9 cellular contexts compared by ENCODE assay signal in genomic region chr13:20230913-20231838, GRCh38. TPM values are rescaled to one million over a fixed set of nuclear protein-coding genes. Genes with fewer than 3 reads are reported as not detected.
DNase-seq lines count a peak whose midpoint lies in the region; ATAC-seq, FAIRE-seq and TF ChIP-seq lines count a peak whose summit lies in the region.
"Had no signal": no experiment of that assay in that cellular context is flagged by ENCODE, and none has a peak within 500 bp of the region (broad histone marks: within the 10 kb centered on the region; RNA-seq: fewer than 3 reads in every experiment).

No MANE protein-coding gene starts in this region.

- peak overlapping the region in 1 of 2 experiments; percentile 71; a peak in 2 of 6 replicates for H3K27ac ChIP-seq in A549

- H3K36me3 ChIP-seq in NT2/D1 (ENCODE audit: insufficient read depth, insufficient read length, low read length) (no peaks in the 10 kb centered on the region), MG63 (no peaks in the 10 kb centered on the region)

- CTCF ChIA-PET in A549 (lab: Yijun Ruan, JAX): no interaction called here

- peak overlapping the region; percentile 57 for H3K9ac ChIP-seq in NT2/D1 (ENCODE audit: insufficient read length, low read depth)

- H3K4me3 ChIP-seq in A549: peak overlapping the region; percentile 47
- peak overlapping the region; percentile 42 for H3K4me3 ChIP-seq in NT2/D1 (ENCODE audit: insufficient read length, low read depth)
- no peak overlapping the region for H3K4me3 ChIP-seq in MG63

- H3K4me3 Mint-ChIP-seq in chondrocyte (ENCODE audit: unreplicated experiment): peak overlapping the region; percentile 22
- peak overlapping the region; percentile 82 to 94 (median 90) for H3K4me3 Mint-ChIP-seq in naive thymus-derived CD8-positive, alpha-beta T cell

- no peak for TF ChIP-seq POLR2A in A549 (IDR thresholded peaks at IDR 0.05; ENCODE audit: low read length)

- TF ChIP-seq EP300 in A549 (IDR thresholded peaks at IDR 0.05): no peak

- 79% methylated on average over 25 of the region's 30 CpGs for WGBS in A549 (ENCODE audit: missing lambda C conversion rate)

- H3K27me3 ChIP-seq in NT2/D1 (ENCODE audit: insufficient read depth, insufficient read length) (peaks cover 52% of the 10 kb centered on the region), MG63 (no peaks in the 10 kb centered on the region; the same call in none of the 2 replicates)

- H3K9me3 ChIP-seq in A549 (no peaks in the 10 kb centered on the region), NT2/D1 (ENCODE audit: insufficient read depth, low read length) (no peaks in the 10 kb centered on the region), MG63 (no peaks in the 10 kb centered on the region)

- TF ChIP-seq CTCF in A549 (IDR thresholded peaks at IDR 0.05) (no peak), chondrocyte (IDR thresholded peaks at IDR 0.05) (no peak)

- no peak overlapping the region for H3K27ac Mint-ChIP-seq in chondrocyte (ENCODE audit: unreplicated experiment)
- H3K27ac Mint-ChIP-seq in naive thymus-derived CD8-positive, alpha-beta T cell: peak overlapping the region; percentile 51 to 96 (median 90)

- no peaks in the 10 kb centered on the region for H3K9me3 Mint-ChIP-seq in chondrocyte (ENCODE audit: low read depth)
- H3K9me3 Mint-ChIP-seq in naive thymus-derived CD8-positive, alpha-beta T cell: no peaks in the 10 kb centered on the region

- ATAC-seq in A549: no peak
- peak; percentile 38 to 50 for ATAC-seq in naive thymus-derived CD8-positive, alpha-beta T cell
- ATAC-seq in HG03354 (IDR thresholded peaks at IDR 0.05; ENCODE audit: poor library complexity, severe bottlenecking, unreplicated experiment): no peak

- DNase-seq in A549 (ENCODE audit: low read depth in 1 of 2, low spot score in 1 of 2): no peak
- DNase-seq in NT2/D1 (ENCODE audit: low read depth, low spot score): no peak
- no peak for DNase-seq in chondrocyte (ENCODE audit: low spot score)
- peak in 6 of 10 donors; percentile 2 to 38 (median 16) for DNase-seq in naive thymus-derived CD8-positive, alpha-beta T cell
- no peak for DNase-seq in NAMALWA (ENCODE audit: low spot score)
- DNase-seq in MG63: no peak
- no peak for DNase-seq in OCI-M2 (lab: John Stamatoyannopoulos, UW; ENCODE audit: unreplicated experiment)
- DNase-seq: MV-4-11 had no signal

- FAIRE-seq in A549 (lab: Jason Lieb, UNC): no peak

- TF ChIP-seq RAD21 in A549 (conservative IDR thresholded peaks at IDR 0.05 in 1 of 2, IDR thresholded peaks at IDR 0.05 in 1 of 2): no peak

- H3K4me1 Mint-ChIP-seq in chondrocyte (ENCODE audit: low read depth): peaks cover 5% of the 10 kb centered on the region
- H3K4me1 Mint-ChIP-seq in naive thymus-derived CD8-positive, alpha-beta T cell: peaks cover 10 to 20% (median 17%) of the 10 kb centered on the region in 4 donors

- H3K27me3 Mint-ChIP-seq in chondrocyte (ENCODE audit: low read depth): peaks cover 73% of the 10 kb centered on the region
- H3K27me3 Mint-ChIP-seq in naive thymus-derived CD8-positive, alpha-beta T cell: peaks cover 0 to 31% (median 0%) of the 10 kb centered on the region in 5 donors

- H3K4me1 ChIP-seq in A549: no peaks in the 10 kb centered on the region
- H3K4me1 ChIP-seq in NT2/D1 (ENCODE audit: insufficient read depth, insufficient read length): no peaks in the 10 kb centered on the region

- no peaks in the 10 kb centered on the region for H3K36me3 Mint-ChIP-seq in chondrocyte (ENCODE audit: low read depth)
- H3K36me3 Mint-ChIP-seq in naive thymus-derived CD8-positive, alpha-beta T cell: peaks cover 0 to 2% (median 0%) of the 10 kb centered on the region in 3 donors

- H3K4me2 ChIP-seq in A549: peak overlapping the region; percentile 90

- POLR2A ChIA-PET in A549 (lab: Yijun Ruan, JAX): no interaction called here
- POLR2A ChIA-PET in naive thymus-derived CD8-positive, alpha-beta T cell (lab: Charles Lee): interaction anchor here (1.4 kb wide), 1 partner anchor 245 kb away, joined by 4 read pairs; no protein-coding TSS in a partner anchor

TF ChIP-seq in A549, 52 proteins besides CTCF, POLR2A, EP300 and RAD21:
- TF ChIP-seq CHD2 (IDR thresholded peaks at IDR 0.05; ENCODE audit: low read length, partially characterized antibody): no peak
- no peak for TF ChIP-seq KDM1A (IDR thresholded peaks at IDR 0.05; ENCODE audit: low read depth)
- TF ChIP-seq E2F6 (IDR thresholded peaks at IDR 0.05; ENCODE audit: borderline replicate concordance, low read depth): no peak
- no peak for TF ChIP-seq PBX3 (IDR thresholded peaks at IDR 0.05)
- no peak for TF ChIP-seq ATOH8 (CRISPR knock-in tag; IDR thresholded peaks at IDR 0.05; ENCODE audit: low read depth)
- TF ChIP-seq HOXB5 (CRISPR knock-in tag; IDR thresholded peaks at IDR 0.05): no peak
- no peak for TF ChIP-seq CBX2 (IDR thresholded peaks at IDR 0.05; ENCODE audit: borderline replicate concordance, low read depth)
- TF ChIP-seq CBX8 (IDR thresholded peaks at IDR 0.05): no peak
- TF ChIP-seq ZC3H11A (IDR thresholded peaks at IDR 0.05): no peak
- no peak for TF ChIP-seq ZNF302 (CRISPR knock-in tag; IDR thresholded peaks at IDR 0.05)
- no peak for TF ChIP-seq HOXB13 (CRISPR knock-in tag; IDR thresholded peaks at IDR 0.05; ENCODE audit: low read depth)
- TF ChIP-seq ZFP36 (IDR thresholded peaks at IDR 0.05; ENCODE audit: borderline replicate concordance, partially characterized antibody): no peak
- TF ChIP-seq ZSCAN20 (CRISPR knock-in tag; IDR thresholded peaks at IDR 0.05): no peak
- no peak for TF ChIP-seq BHLHE40 (IDR thresholded peaks at IDR 0.05; ENCODE audit: low read depth, low read length)
- TF ChIP-seq NFE2L2 (conservative IDR thresholded peaks at IDR 0.05; ENCODE audit: low read length): no peak
- no peak for TF ChIP-seq JUN (IDR thresholded peaks at IDR 0.05)
TF ChIP-seq in A549: peak in this region for 0.

RNA-seq across cellular contexts. Expression of gene GJB6, which starts 0.9 kb away (rescaled TPM):
- polyA plus RNA-seq in A549 (2011; rRNA removed): 0.06 TPM in 1 of 2 replicates, not detected in the other
- 0.03 TPM in 1 of 2 replicates, not detected in the other for polyA plus RNA-seq in A549 (2012; cell fraction: cytosol; rRNA removed)
- polyA plus RNA-seq in A549 (2012; cell fraction: nucleus; rRNA removed): not detected in 2 replicates
- not detected in 3 replicates for polyA plus RNA-seq in A549 (2017; fragmentation: RNase III; extraction: RNeasy Plus Mini Kit Qiagen cat#74134 plus additional on column Dnase treatment)
- not detected in 2 replicates for polyA minus RNA-seq in A549 (2011; rRNA and poly(A)+ RNA removed)
- not detected in 3 replicates for total RNA-seq in chondrocyte
- 1 to 10 TPM; 4.1 to 4.9 TPM for total RNA-seq in naive thymus-derived CD8-positive, alpha-beta T cell
- polyA plus RNA-seq in naive thymus-derived CD8-positive, alpha-beta T cell: 1 to 10 TPM in 2 of 3 donors, under 1 TPM in 1; 0.84 to 4.9 (median 1.5) TPM
- not detected in 2 replicates for total RNA-seq in MG63 (2014; rRNA removed; shearing (Covaris generic); ENCODE audit: low replicate concordance)

RNA-seq across cellular contexts. Expression of gene GJB2, which starts 38.4 kb away (rescaled TPM):
- 0.66 and 0.77 TPM in 2 replicates for polyA plus RNA-seq in A549 (2011; rRNA removed)
- 0.29 and 0.35 TPM in 2 replicates for polyA plus RNA-seq in A549 (2012; cell fraction: cytosol; rRNA removed)
- polyA plus RNA-seq in A549 (2012; cell fraction: nucleus; rRNA removed): 0.24 and 0.25 TPM in 2 replicates
- polyA plus RNA-seq in A549 (2017; fragmentation: RNase III; extraction: RNeasy Plus Mini Kit Qiagen cat#74134 plus additional on column Dnase treatment): 0.26 to 0.40 TPM (median 0.33 TPM) in 3 replicates
- 0.39 and 0.50 TPM in 2 replicates for polyA minus RNA-seq in A549 (2011; rRNA and poly(A)+ RNA removed)
- not detected in 3 replicates for total RNA-seq in chondrocyte
- total RNA-seq in naive thymus-derived CD8-positive, alpha-beta T cell: not detected
- not detected for polyA plus RNA-seq in naive thymus-derived CD8-positive, alpha-beta T cell
- 0.13 TPM in 1 of 2 replicates, not detected in the other for total RNA-seq in MG63 (2014; rRNA removed; shearing (Covaris generic); ENCODE audit: low replicate concordance)

Comparison
In these comparisons a context has a peak if more than half of its experiments do, and no peak if none do; other contexts are left out.
1. ATAC-seq: peak in naive thymus-derived CD8-positive, alpha-beta T cell (2 of 2); none in A549 (0 of 2) and HG03354 (single experiment).
2. DNase-seq: peak in naive thymus-derived CD8-positive, alpha-beta T cell (6 of 10); none in A549 (0 of 2), NT2/D1 (single experiment), chondrocyte (single experiment), NAMALWA (single experiment), MG63 (single experiment) and OCI-M2 (single experiment).